In the genomic region with DNA sequence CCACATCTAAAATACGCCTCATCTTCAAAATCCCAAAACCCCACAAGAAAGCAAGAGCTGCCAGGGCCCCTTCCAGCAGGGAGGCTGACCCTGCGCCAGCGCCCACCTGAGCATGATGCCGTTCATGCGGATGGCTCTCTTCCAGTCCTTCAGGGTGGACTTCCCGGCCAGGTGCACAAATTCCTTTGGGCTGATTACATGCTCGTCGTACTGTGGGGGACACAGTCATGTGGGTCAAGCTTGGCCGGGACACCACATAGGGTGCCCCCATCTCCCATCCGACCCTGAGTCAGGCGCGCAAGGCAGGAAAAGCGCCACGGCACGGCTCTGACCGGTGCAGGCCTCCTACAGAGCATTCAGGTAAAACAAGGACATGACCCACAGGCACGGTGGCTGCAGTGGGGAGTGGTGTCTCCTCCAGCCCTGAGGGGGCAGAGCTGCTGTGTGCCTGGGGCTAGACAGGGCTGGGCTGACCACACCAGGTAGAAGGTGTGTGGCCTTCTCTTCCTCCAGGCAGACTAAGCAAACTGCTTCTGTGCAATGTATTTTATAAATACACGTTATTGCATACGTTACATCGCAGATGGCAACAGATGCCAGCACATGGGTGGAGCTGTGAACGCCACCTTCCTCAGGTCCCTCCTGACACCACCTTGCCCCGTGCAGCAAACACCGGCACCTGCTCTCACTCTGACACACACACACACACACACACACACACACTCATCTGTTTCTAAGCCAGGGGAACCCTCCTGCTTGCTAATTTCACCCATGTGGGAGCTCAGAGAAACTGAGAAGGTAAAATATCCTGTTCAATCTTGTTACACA, we compare ENCODE assay signal across 22 cellular contexts. TPM values are rescaled to one million over a fixed set of nuclear protein-coding genes. Genes with fewer than 3 reads are reported as not detected.
DNase-seq lines count a peak whose midpoint lies in the region; ATAC-seq, FAIRE-seq and TF ChIP-seq lines count a peak whose summit lies in the region.
"Had no signal": no experiment of that assay in that cellular context is flagged by ENCODE, and none has a peak within 500 bp of the region (broad histone marks: within the 10 kb centered on the region; RNA-seq: fewer than 3 reads in every experiment).

No MANE protein-coding gene starts in this region.

- H4K8ac ChIP-seq in H1 (ENCODE audit: extremely low read depth, insufficient read depth, low read length): peak overlapping the region; percentile 71; the same call in 1 of the 2 replicates

- H4K20me1 ChIP-seq in H1 (replicated peaks in 1 of 2; ENCODE audit: control insufficient read depth in 1 of 2, insufficient read depth in 2 of 2, low read length in 2 of 2): peaks cover 0 to 4% of the 10 kb centered on the region in 2 experiments

- H4K5ac ChIP-seq in H1 (ENCODE audit: insufficient read length, low read depth, low read length): no peak overlapping the region

- H2BK20ac ChIP-seq in H1 (ENCODE audit: low read length): no peak overlapping the region

- H3K27ac ChIP-seq in H1 (ENCODE audit: low read depth, low read length) (no peak overlapping the region), kidney (ENCODE audit: low read depth in 2 of 2, low read length in 2 of 2) (no peak overlapping the region), left ventricle myocardium inferior (replicated peaks) (no peak overlapping the region)
- H3K27ac ChIP-seq: A549, C4-2B had no signal

- no peak overlapping the region for H2BK12ac ChIP-seq in H1 (ENCODE audit: low read depth, low read length)

- POLR2A ChIA-PET in H1 (lab: Charles Lee; ENCODE audit: partially characterized antibody): no interaction called here

- H3K18ac ChIP-seq in H1 (ENCODE audit: extremely low read depth, low read length): no peak overlapping the region

- TF ChIP-seq RAD21 in H1 (IDR thresholded peaks at IDR 0.05 in 1 of 2, conservative IDR thresholded peaks at IDR 0.05 in 1 of 2; ENCODE audit: low read depth in 2 of 2, low read length in 2 of 2): no peak

- H2AK5ac ChIP-seq in H1 (ENCODE audit: low read depth, low read length): no peak overlapping the region

- H3K9ac ChIP-seq in H1 (replicated peaks in 1 of 4; ENCODE audit: extremely low read depth in 1 of 4, low read depth in 3 of 4, low read length in 3 of 4) (no peak overlapping the region), kidney (ENCODE audit: low read length in 2 of 2) (no peak overlapping the region)

- H3K4me3 ChIP-seq in H1 (ENCODE audit: extremely low read depth in 1 of 4, insufficient read depth in 2 of 4, low read depth in 3 of 4, low read length in 4 of 4) (no peak overlapping the region), kidney (ENCODE audit: low read length in 2 of 2) (no peak overlapping the region), left ventricle myocardium inferior (no peak overlapping the region)
- H3K4me3 ChIP-seq: A549, K562 had no signal

- H2BK15ac ChIP-seq in H1 (ENCODE audit: low read length): no peak overlapping the region

- no peaks in the 10 kb centered on the region for H3K9me3 ChIP-seq in H1 (ENCODE audit: insufficient read depth in 2 of 2, low read depth in 1 of 2, low read length in 1 of 2)
- no peaks in the 10 kb centered on the region for H3K9me3 ChIP-seq in kidney (ENCODE audit: control insufficient read depth in 1 of 2, low read length in 2 of 2)
- H3K9me3 ChIP-seq in left ventricle myocardium inferior (replicated peaks): no peaks in the 10 kb centered on the region
- H3K9me3 ChIP-seq: A549, BE2C had no signal

- no peak overlapping the region for H3K23ac ChIP-seq in H1 (ENCODE audit: insufficient read length)

- TF ChIP-seq EP300 in H1 (IDR thresholded peaks at IDR 0.05; ENCODE audit: borderline replicate concordance in 1 of 2, low read depth in 2 of 2, low read length in 2 of 2): no peak

- no peak overlapping the region for H3K4ac ChIP-seq in H1 (replicated peaks; ENCODE audit: insufficient read length, low read depth, low read length)

- H3K14ac ChIP-seq in H1 (ENCODE audit: insufficient read length): no peak overlapping the region

- no peaks in the 10 kb centered on the region for H3K79me2 ChIP-seq in H1 (ENCODE audit: control insufficient read depth in 1 of 2, insufficient read depth in 2 of 2, low read length in 2 of 2)

- H3K4me2 ChIP-seq in H1 (ENCODE audit: insufficient read depth in 1 of 2, low read depth in 2 of 2, low read length in 2 of 2): no peak overlapping the region
- H3K4me2 ChIP-seq: A549 had no signal

- TF ChIP-seq CTCF in H1 (IDR thresholded peaks at IDR 0.05; ENCODE audit: control extremely low read depth in 1 of 3, insufficient read depth in 1 of 3, low read depth in 1 of 3, low read length in 3 of 3) (no peak), kidney (IDR thresholded peaks at IDR 0.05; ENCODE audit: borderline replicate concordance, extremely low read depth, insufficient read depth) (no peak), left ventricle myocardium inferior (IDR thresholded peaks at IDR 0.05; ENCODE audit: borderline replicate concordance) (no peak)

- H3K27me3 ChIP-seq in H1 (replicated peaks in 1 of 4; ENCODE audit: control insufficient read depth in 3 of 4, extremely low read depth in 1 of 4, insufficient read depth in 3 of 4, low read length in 3 of 4) (no peaks in the 10 kb centered on the region), left ventricle myocardium inferior (ENCODE audit: low read depth) (no peaks in the 10 kb centered on the region)
- H3K27me3 ChIP-seq: BE2C had no signal

- H3K79me1 ChIP-seq in H1 (ENCODE audit: low read depth, low read length): peaks cover 2% of the 10 kb centered on the region; the same call in 1 of the 2 replicates

- no peak overlapping the region for H3K56ac ChIP-seq in H1 (replicated peaks; ENCODE audit: insufficient read length, low read depth, low read length)

- H3K36me3 ChIP-seq in H1 (ENCODE audit: control insufficient read depth in 2 of 4, insufficient read depth in 4 of 4, low read length in 3 of 4) (peaks cover 7 to 24% (median 9%) of the 10 kb centered on the region in 4 experiments; a peak in 7 of 8 replicates), kidney (ENCODE audit: control insufficient read depth in 1 of 2, insufficient read depth in 2 of 2, low read length in 2 of 2) (peaks cover 12 to 38% of the 10 kb centered on the region in 2 donors), left ventricle myocardium inferior (peaks cover 86% of the 10 kb centered on the region)

- DNase-seq in NCI-H2171 (lab: John Stamatoyannopoulos, UW) (peak; percentile 81), H1 (ENCODE audit: low read depth in 1 of 2, low spot score in 2 of 2) (no peak), kidney (peak; percentile 62), left ventricle myocardium inferior (no peak), RKO (ENCODE audit: low spot score) (no peak)
- DNase-seq: BE2C; CD4-positive, alpha-beta memory T cell; DMS153; DMS79 treated with DMSO at 0.1 percent for 48 hours; EL had no signal

- H3K4me1 ChIP-seq in H1 (replicated peaks in 1 of 4; ENCODE audit: control insufficient read depth in 3 of 4, insufficient read depth in 4 of 4, low read length in 3 of 4) (no peaks in the 10 kb centered on the region), kidney (ENCODE audit: control insufficient read depth in 1 of 2, insufficient read depth in 1 of 2, low read depth in 1 of 2, low read length in 2 of 2) (no peaks in the 10 kb centered on the region), left ventricle myocardium inferior (no peaks in the 10 kb centered on the region)
- H3K4me1 ChIP-seq: BE2C had no signal

- no peak for TF ChIP-seq POLR2A in H1 (IDR thresholded peaks at IDR 0.05; ENCODE audit: control extremely low read depth in 1 of 2, low read depth in 2 of 2, low read length in 2 of 2)

- no peak overlapping the region for H2BK120ac ChIP-seq in H1 (replicated peaks; ENCODE audit: low read depth, low read length)

- no peak for ATAC-seq in HG02885 (IDR thresholded peaks at IDR 0.05; ENCODE audit: poor library complexity, unreplicated experiment)
- no peak for ATAC-seq in GM19023 (IDR thresholded peaks at IDR 0.05; ENCODE audit: unreplicated experiment)
- ATAC-seq: A549, HCT116, K562 had no signal

- no peak overlapping the region for H2AFZ ChIP-seq in H1 (ENCODE audit: low read length)

- no peak overlapping the region for H4K91ac ChIP-seq in H1 (replicated peaks; ENCODE audit: insufficient read length, low read length)

- 88% methylated on average over 23 of the region's 23 CpGs; no CpG with 5 or more reads in 1 of the 2 experiments for WGBS in H1 (ENCODE audit: extremely low coverage in 1 of 2, insufficient coverage in 1 of 2, insufficient read length in 1 of 2, insufficient replicate concordance in 2 of 2, low coverage in 1 of 2, low lambda C conversion rate in 2 of 2, missing lambda C conversion rate in 1 of 2), 2 experiments

- FAIRE-seq in H1 (lab: Jason Lieb, UNC) (no peak), kidney (lab: Jason Lieb, UNC) (no peak)
- FAIRE-seq: A549, D721Med, G401.6, GM12891, K562 had no signal

- H3K23me2 ChIP-seq in H1 (ENCODE audit: low read depth, low read length): no peaks in the 10 kb centered on the region

- intact Hi-C loops in kidney (cut with DNase I): no loop called here
- intact Hi-C loops in left ventricle myocardium inferior (cut with micrococcal nuclease): no loop called here

- CTCF ChIA-PET in H1 (lab: Charles Lee; ENCODE audit: partially characterized antibody): interaction anchor here (1.0 to 2.9 kb wide), 6 partner anchors 9 to 376 kb away, joined by 3 to 13 read pairs (median 6); a partner anchor contains a TSS

- H2BK5ac ChIP-seq in H1 (ENCODE audit: low read depth, low read length): no peak overlapping the region

RNA-seq across cellular contexts. Expression of a gene that starts 23.8 kb away (rescaled TPM):
- total RNA-seq in H1 (2021; fragmentation: NEBNext Ultra II Directional; extraction: Animal tissue kit (Norgen Biotek cat#: 25700)): 17.5 and 18.2 TPM in 2 replicates
- polyA plus RNA-seq in H1 (2011; rRNA removed) (7.9 and 14.0 TPM in 2 replicates), kidney (ENCODE audit: insufficient read depth, low read depth, low replicate concordance) (3.2 TPM)
- 10.0 TPM for polyA plus RNA-seq in H1 (2011; cell fraction: cytosol; rRNA removed)
- polyA plus RNA-seq in H1 (2011; cell fraction: nucleus; rRNA removed): 48.4 TPM
- polyA plus RNA-seq in H1 (2012, experiment 1 of 2): 7.8 to 17.1 TPM (median 14.4 TPM) in 4 replicates
- 9.1 TPM for polyA plus RNA-seq in H1 (2012, experiment 2 of 2)
- polyA plus RNA-seq in H1 (2013, experiment 1 of 2): 9.5 TPM
- 8.5 TPM for polyA plus RNA-seq in H1 (2013, experiment 2 of 2)
- polyA minus RNA-seq in H1 (2011; rRNA and poly(A)+ RNA removed): 16.0 and 19.4 TPM in 2 replicates
- polyA minus RNA-seq in H1 (2011; cell fraction: cytosol; rRNA and poly(A)+ RNA removed): 21.0 TPM
- 35.2 TPM for polyA minus RNA-seq in H1 (2011; cell fraction: nucleus; rRNA and poly(A)+ RNA removed)
- total RNA-seq in kidney (40.7 TPM), left ventricle myocardium inferior (10.6 TPM)

RNA-seq across cellular contexts. Expression of a gene that starts 29.0 kb away (rescaled TPM):
- 12.9 and 14.2 TPM in 2 replicates for total RNA-seq in H1 (2021; fragmentation: NEBNext Ultra II Directional; extraction: Animal tissue kit (Norgen Biotek cat#: 25700))
- 14.2 and 19.1 TPM in 2 replicates for polyA plus RNA-seq in H1 (2011; rRNA removed)
- 11.7 TPM for polyA plus RNA-seq in H1 (2011; cell fraction: cytosol; rRNA removed)
- polyA plus RNA-seq in H1 (2011; cell fraction: nucleus; rRNA removed): 19.6 TPM
- 8.1 to 13.0 TPM (median 12.1 TPM) in 4 replicates for polyA plus RNA-seq in H1 (2012, experiment 1 of 2)
- polyA plus RNA-seq in H1 (2012, experiment 2 of 2): 11.4 TPM
- polyA plus RNA-seq in H1 (2013, experiment 1 of 2): 8.3 TPM
- 8.1 TPM for polyA plus RNA-seq in H1 (2013, experiment 2 of 2)
- polyA minus RNA-seq in H1 (2011; rRNA and poly(A)+ RNA removed): 7.5 TPM in 2 replicates
- 8.1 TPM for polyA minus RNA-seq in H1 (2011; cell fraction: cytosol; rRNA and poly(A)+ RNA removed)
- polyA minus RNA-seq in H1 (2011; cell fraction: nucleus; rRNA and poly(A)+ RNA removed): 6.3 TPM
- total RNA-seq in kidney: 13.4 TPM
- polyA plus RNA-seq in kidney (ENCODE audit: insufficient read depth, low read depth, low replicate concordance): 6.1 TPM
- 5.3 TPM for total RNA-seq in left ventricle myocardium inferior

RNA-seq across cellular contexts. Expression of a gene that starts 43.9 kb away (rescaled TPM):
- total RNA-seq in H1 (2021; fragmentation: NEBNext Ultra II Directional; extraction: Animal tissue kit (Norgen Biotek cat#: 25700)): 2.5 and 2.6 TPM in 2 replicates
- 8.8 and 13.5 TPM in 2 replicates for polyA plus RNA-seq in H1 (2011; rRNA removed)
- 9.1 TPM for polyA plus RNA-seq in H1 (2011; cell fraction: cytosol; rRNA removed)
- 17.7 TPM for polyA plus RNA-seq in H1 (2011; cell fraction: nucleus; rRNA removed)
- polyA plus RNA-seq in H1 (2012, experiment 1 of 2): 2.1 to 3.9 TPM (median 3.5 TPM) in 4 replicates
- 3.5 TPM for polyA plus RNA-seq in H1 (2012, experiment 2 of 2)
- polyA plus RNA-seq in H1 (2013, experiment 1 of 2): 3.0 TPM
- polyA plus RNA-seq in H1 (2013, experiment 2 of 2): 2.8 TPM
- 2.3 and 2.5 TPM in 2 replicates for polyA minus RNA-seq in H1 (2011; rRNA and poly(A)+ RNA removed)
- 4.5 TPM for polyA minus RNA-seq in H1 (2011; cell fraction: cytosol; rRNA and poly(A)+ RNA removed)
- polyA minus RNA-seq in H1 (2011; cell fraction: nucleus; rRNA and poly(A)+ RNA removed): 7.0 TPM
- total RNA-seq in kidney: 1.6 TPM
- polyA plus RNA-seq in kidney (ENCODE audit: insufficient read depth, low read depth, low replicate concordance): 0.47 TPM
- 0.14 TPM for total RNA-seq in left ventricle myocardium inferior
- total RNA-seq: H4, HT1080 had no signal

RNA-seq across cellular contexts. Expression of a gene that starts 50.3 kb away (rescaled TPM):
- total RNA-seq in H1 (2021; fragmentation: NEBNext Ultra II Directional; extraction: Animal tissue kit (Norgen Biotek cat#: 25700)): 0.29 and 0.76 TPM in 2 replicates
- 0.39 and 0.66 TPM in 2 replicates for polyA plus RNA-seq in H1 (2011; rRNA removed)
- polyA plus RNA-seq in H1 (2011; cell fraction: cytosol; rRNA removed): 0.36 TPM
- 2.9 TPM for polyA plus RNA-seq in H1 (2011; cell fraction: nucleus; rRNA removed)
- 0.23 to 0.46 TPM (median 0.39 TPM) in 4 replicates for polyA plus RNA-seq in H1 (2012, experiment 1 of 2)
- 0.10 TPM for polyA plus RNA-seq in H1 (2012, experiment 2 of 2)
- polyA plus RNA-seq in H1 (2013, experiment 1 of 2): 0.28 TPM
- 0.15 TPM for polyA plus RNA-seq in H1 (2013, experiment 2 of 2)
- 0.10 TPM in 1 of 2 replicates, not detected in the other for polyA minus RNA-seq in H1 (2011; rRNA and poly(A)+ RNA removed)
- not detected for polyA minus RNA-seq in H1 (2011; cell fraction: cytosol; rRNA and poly(A)+ RNA removed)
- 0.50 TPM for polyA minus RNA-seq in H1 (2011; cell fraction: nucleus; rRNA and poly(A)+ RNA removed)
- 0.38 TPM for total RNA-seq in kidney
- polyA plus RNA-seq in kidney (ENCODE audit: insufficient read depth, low read depth, low replicate concordance): not detected
- not detected for total RNA-seq in left ventricle myocardium inferior
- total RNA-seq: CD4-positive, alpha-beta memory T cell; H4; HT1080; K562 had no signal
- polyA plus RNA-seq: A549; AG04450; CD4-positive, alpha-beta memory T cell had no signal

RNA-seq across cellular contexts. Expression of a gene that starts 55.4 kb away (rescaled TPM):
- 63.1 and 71.6 TPM in 2 replicates for total RNA-seq in H1 (2021; fragmentation: NEBNext Ultra II Directional; extraction: Animal tissue kit (Norgen Biotek cat#: 25700))
- polyA plus RNA-seq in H1 (2011; rRNA removed) (51.5 and 70.8 TPM in 2 replicates), kidney (ENCODE audit: insufficient read depth, low read depth, low replicate concordance) (20.6 TPM)
- 60.4 TPM for polyA plus RNA-seq in H1 (2011; cell fraction: cytosol; rRNA removed)
- polyA plus RNA-seq in H1 (2011; cell fraction: nucleus; rRNA removed): 122 TPM
- polyA plus RNA-seq in H1 (2012, experiment 1 of 2): 42.7 to 63.6 TPM (median 56.4 TPM) in 4 replicates
- 53.7 TPM for polyA plus RNA-seq in H1 (2012, experiment 2 of 2)
- 35.5 TPM for polyA plus RNA-seq in H1 (2013, experiment 1 of 2)
- polyA plus RNA-seq in H1 (2013, experiment 2 of 2): 37.5 TPM
- 11.2 and 14.8 TPM in 2 replicates for polyA minus RNA-seq in H1 (2011; rRNA and poly(A)+ RNA removed)
- polyA minus RNA-seq in H1 (2011; cell fraction: cytosol; rRNA and poly(A)+ RNA removed): 20.3 TPM
- polyA minus RNA-seq in H1 (2011; cell fraction: nucleus; rRNA and poly(A)+ RNA removed): 11.5 TPM
- total RNA-seq in kidney (84.9 TPM), left ventricle myocardium inferior (4.6 TPM)

Comparison
In these comparisons a context has a peak if more than half of its experiments do, and no peak if none do; other contexts are left out.
1. DNase-seq: peak in NCI-H2171 (single experiment) and kidney (single experiment); none in H1 (0 of 2), left ventricle myocardium inferior (single experiment) and RKO (single experiment).